In the genomic region with DNA sequence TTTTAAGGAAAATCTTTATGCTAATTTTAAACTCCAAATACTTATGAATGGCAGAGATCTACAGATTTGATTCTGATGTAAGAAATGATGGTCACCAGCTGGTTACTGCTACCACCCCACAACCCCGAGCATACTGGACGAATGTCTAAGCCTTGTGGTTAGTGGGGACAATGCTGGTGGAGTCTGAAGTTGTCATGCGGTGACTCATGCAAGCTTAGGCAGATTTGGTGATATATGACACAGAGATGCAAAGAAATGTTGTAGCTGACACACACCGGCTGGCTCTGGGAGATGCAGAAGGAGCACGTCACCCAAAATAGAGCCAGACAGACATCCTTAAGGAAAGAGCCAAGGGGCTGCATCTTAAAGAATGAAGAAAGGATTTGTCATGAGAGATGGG, we compare ENCODE assay signal across 16 cellular contexts. TPM values are rescaled to one million over a fixed set of nuclear protein-coding genes. Genes with fewer than 3 reads are reported as not detected.
"Had no signal": no experiment of that assay in that cellular context is flagged by ENCODE, and none has a peak within 500 bp of the region (broad histone marks: within the 10 kb centered on the region; RNA-seq: fewer than 3 reads in every experiment).

No MANE protein-coding gene starts in this region.

RNA-seq across cellular contexts. Expression of a gene that starts 48.9 kb away (rescaled TPM):
- total RNA-seq: activated CD4-positive, alpha-beta memory T cell treated with anti-CD3 and anti-CD28 coated beads, Interleukin-2, amount 10 ng/mL, durations not matched to agents 7 days and 5 days; activated CD4-positive, alpha-beta T cell treated with anti-CD3 and anti-CD28 coated beads, Interleukin-2, amount 10 ng/mL, durations not matched to agents 24 days and 14 days; activated naive CD4-positive, alpha-beta T cell treated with anti-CD3 and anti-CD28 coated beads for 36 hours; activated naive CD8-positive, alpha-beta T cell treated with anti-CD3 and anti-CD28 coated beads for 36 hours; activated T-cell treated with anti-CD3 and anti-CD28 coated beads, Interleukin-2, amount 50 U/mL, for 4 hours; activated T-helper 1 cell treated with anti-CD3 and anti-CD28 coated beads, Interleukin-12 subunit alpha, Interleukin-12 subunit beta, Interleukin-2, Interleukin-4 antibody, amounts not matched to agents 30 ng/mL and 10 ng/mL and 1 ng/mL, durations not matched to agents 14 hours and 24 hours and 36 hours; activated T-helper 2 cell treated with anti-CD3 and anti-CD28 coated beads, Interferon-gamma antibody, Interleukin-2, Interleukin-4, amounts not matched to agents 10 μg/mL and 5 μg/mL and 100 μg/mL, durations not matched to agents 14 hours and 24 hours and 36 hours; body of pancreas; esophagus squamous epithelium; fibroblast of lung; fibroblast of villous mesenchyme; gastroesophageal sphincter; hepatocyte; T-helper 2 cell treated with Interferon-gamma antibody and Interleukin-4, amounts not matched to agents 100 ng/mL and 5 ng/mL, for 36 hours had no signal
- polyA plus RNA-seq: aorta, cardiac muscle cell, fibroblast of lung, hepatocyte had no signal
